ENCODE assay signal across 8 cellular contexts in the genomic region with DNA sequence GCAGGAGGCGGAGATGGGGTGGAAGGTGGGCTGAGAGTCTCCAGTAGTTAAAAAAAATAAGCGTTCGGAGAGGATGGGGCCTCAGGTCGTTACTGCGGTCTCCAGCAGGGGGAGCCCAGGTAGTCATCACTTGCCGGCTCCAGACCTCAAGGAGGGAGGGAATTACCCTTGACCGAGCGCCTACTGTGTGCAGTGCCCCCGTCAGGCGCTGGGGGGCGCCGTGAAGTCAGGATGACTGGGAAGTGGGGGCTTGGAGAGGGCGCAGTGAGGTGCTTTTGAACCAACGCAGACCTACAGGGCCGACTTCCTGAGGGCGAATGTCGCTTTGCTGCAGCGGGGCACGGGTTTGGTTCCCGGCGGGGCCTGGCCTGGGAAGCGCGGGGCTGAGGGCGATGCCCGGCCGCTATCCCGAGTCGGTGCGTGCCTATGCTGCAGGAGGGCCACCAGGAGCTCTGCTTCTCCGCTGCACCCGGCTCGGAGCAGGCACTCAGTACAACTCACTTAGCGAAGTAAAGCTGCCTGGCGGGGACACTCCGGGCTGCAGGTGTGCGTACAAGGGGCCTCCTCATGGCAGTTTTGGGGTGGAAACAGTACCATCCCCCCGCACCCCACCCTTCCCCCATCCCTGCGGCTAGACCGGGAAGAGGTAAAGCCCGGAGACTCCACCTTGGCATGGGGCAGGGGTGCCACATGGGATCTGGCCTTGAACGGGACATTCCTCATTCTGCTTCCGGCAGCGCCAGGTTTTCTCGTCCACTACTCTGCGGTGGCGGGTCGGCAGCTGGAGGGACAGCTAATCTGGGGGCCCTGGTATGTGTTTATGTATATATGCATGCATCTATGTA.
DNase-seq lines count a peak whose midpoint lies in the region; ATAC-seq and TF ChIP-seq lines count a peak whose summit lies in the region.

No MANE protein-coding gene starts in this region.

- TF ChIP-seq CTCF in activated B cell treated with CpG ODN at 0.5 μM for 24 hours (IDR thresholded peaks at IDR 0.05) (peak; percentile 84), right lobe of liver (IDR thresholded peaks at IDR 0.05) (peak; percentile 62 to 81 (median 78))

- DNase-seq in A172 (ENCODE audit: low spot score) (peak; percentile 75), NCI-H2196 treated with DMSO at 0.1 percent for 48 hours (lab: John Stamatoyannopoulos, UW; ENCODE audit: unreplicated experiment) (peak; percentile 6), activated B cell treated with CpG ODN at 0.5 μM for 24 hours (peak; percentile 63), right lobe of liver (peak in 2 of 3 donors; percentile 63 to 66)
- peak; percentile 44 for DNase-seq in central memory CD4-positive, alpha-beta T cell
- peak; percentile 68 to 74 for DNase-seq in stimulated activated CD8-positive, alpha-beta memory T cell treated with anti-CD3 and anti-CD28 coated beads, Interleukin-15, amount 100 ng/mL, for 48 hours (ENCODE audit: low read depth in 2 of 2)

- POLR2A ChIA-PET in activated B cell treated with CpG ODN at 0.5 μM for 24 hours (lab: Charles Lee): no interaction called here

- CTCF ChIA-PET in activated B cell treated with CpG ODN at 0.5 μM for 24 hours (lab: Charles Lee): interaction anchor here (2.1 to 3.0 kb wide), 3 partner anchors 14 to 57 kb away, joined by 8 to 16 read pairs (median 12); no protein-coding TSS in a partner anchor

- H3K36me3 ChIP-seq in right lobe of liver: no peaks in the 10 kb centered on the region

- H3K9me3 ChIP-seq in right lobe of liver: no peaks in the 10 kb centered on the region

- no peaks in the 10 kb centered on the region for H3K4me1 ChIP-seq in right lobe of liver

- peaks cover 10% of the 10 kb centered on the region for H3K4me1 Mint-ChIP-seq in activated B cell treated with CpG ODN at 0.5 μM for 24 hours

- ATAC-seq in GM18499 (IDR thresholded peaks at IDR 0.05; ENCODE audit: insufficient read depth, unreplicated experiment): peak; percentile 56
- ATAC-seq in HG02938 (IDR thresholded peaks at IDR 0.05; ENCODE audit: unreplicated experiment): peak; percentile 80
- ATAC-seq in activated B cell treated with CpG ODN at 0.5 μM for 24 hours (ENCODE audit: low read depth): peak; percentile 92
- peak; percentile 80 to 89 (median 84) for ATAC-seq in right lobe of liver

- H3K4me3 Mint-ChIP-seq in activated B cell treated with CpG ODN at 0.5 μM for 24 hours: no peak overlapping the region

- no peaks in the 10 kb centered on the region for H3K36me3 Mint-ChIP-seq in activated B cell treated with CpG ODN at 0.5 μM for 24 hours (ENCODE audit: low read depth)

- no peak for TF ChIP-seq POLR2A in right lobe of liver (IDR thresholded peaks at IDR 0.05)

- no peak overlapping the region for H3K4me3 ChIP-seq in right lobe of liver

- 3% methylated on average over 22 of the region's 47 CpGs for WGBS in right lobe of liver (ENCODE audit: insufficient coverage, low coverage, low lambda C conversion rate, missing lambda C conversion rate)

- H3K27ac Mint-ChIP-seq in activated B cell treated with CpG ODN at 0.5 μM for 24 hours: no peak overlapping the region

- H3K27me3 Mint-ChIP-seq in activated B cell treated with CpG ODN at 0.5 μM for 24 hours: peaks cover 75% of the 10 kb centered on the region

- peaks cover 6 to 7% of the 10 kb centered on the region in 2 donors for H3K27me3 ChIP-seq in right lobe of liver

- H3K27ac ChIP-seq in right lobe of liver: no peak overlapping the region

- no peaks in the 10 kb centered on the region for H3K9me3 Mint-ChIP-seq in activated B cell treated with CpG ODN at 0.5 μM for 24 hours

- intact Hi-C loops in activated B cell treated with CpG ODN at 0.5 μM for 24 hours (cut with micrococcal nuclease) (loop anchor here (1.0 to 2.0 kb wide), 3 partner anchors 14 to 56 kb away; no protein-coding TSS in a partner anchor), right lobe of liver (cut with DNase I) (no loop called here)

Comparison
In these comparisons a context has a peak if more than half of its experiments do, and no peak if none do; other contexts are left out.
1. DNase-seq: peak in every context shown above with its lines; median percentile 75 in A172; 71 in stimulated activated CD8-positive, alpha-beta memory T cell treated with anti-CD3 and anti-CD28 coated beads, Interleukin-15, amount 100 ng/mL, for 48 hours; 64 in right lobe of liver; 63 in activated B cell treated with CpG ODN at 0.5 μM for 24 hours; 44 in central memory CD4-positive, alpha-beta T cell; 6 in NCI-H2196 treated with DMSO at 0.1 percent for 48 hours.